In the genomic region with DNA sequence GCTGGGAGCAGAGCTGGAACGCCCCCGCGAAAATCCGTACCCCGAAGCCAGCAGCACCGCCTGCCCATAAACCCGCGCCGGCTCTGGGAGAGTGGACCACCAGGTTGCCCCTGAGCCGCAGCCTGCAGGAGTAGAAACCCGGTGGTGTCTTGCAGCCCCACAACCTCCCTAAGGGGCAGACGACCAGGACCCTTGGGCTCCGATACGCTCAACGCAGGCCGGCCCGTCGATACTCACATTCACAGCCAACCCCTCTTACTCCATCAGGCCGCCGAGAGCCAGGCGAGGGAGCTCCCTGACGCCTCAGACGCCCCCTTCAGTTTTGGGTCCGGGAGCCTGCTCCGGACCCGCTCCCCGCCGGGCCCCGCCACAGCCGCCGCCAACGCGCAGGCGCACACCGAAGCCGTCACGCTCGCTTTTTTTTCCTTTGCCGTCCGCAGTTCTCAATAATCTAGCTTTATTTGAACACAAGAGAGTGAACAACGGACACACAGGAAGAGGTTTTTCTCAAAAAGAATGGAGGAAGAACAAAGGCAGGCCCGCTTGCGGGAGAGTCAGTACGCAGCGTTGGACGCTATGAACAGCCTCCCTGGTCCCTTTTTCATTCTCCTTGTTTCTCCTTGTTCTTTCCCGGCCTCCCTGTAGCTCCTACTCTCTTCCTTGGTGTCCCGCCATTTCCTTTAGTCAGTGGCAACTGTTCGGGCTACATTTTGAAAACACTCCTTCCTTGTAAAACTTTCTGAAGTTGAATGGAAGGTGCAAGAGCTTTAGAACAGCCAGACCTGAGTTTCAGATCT, we compare ENCODE assay signal across 1 cellular context.
TF ChIP-seq lines count a peak whose summit lies in the region.

Gene ZNF106 (minus strand): TSS at position 399 of the 797 bp plus-strand sequence. CDS start 18,852 bp downstream, outside the sequence.

TF ChIP-seq in HepG2, 621 proteins besides CTCF, POLR2A, EP300 and RAD21 (continued from another document and continues in another):
- TF ChIP-seq REST (IDR thresholded peaks at IDR 0.05; ENCODE audit: borderline replicate concordance in 1 of 2, low read depth in 1 of 2, low read length in 2 of 2) (no peak), MATR3 (CRISPR knock-in tag; IDR thresholded peaks at IDR 0.05) (no peak), ZBTB39 (CRISPR knock-in tag; IDR thresholded peaks at IDR 0.05) (peak; percentile 34; the same call in 1 of the 2 replicates), KAT8 (CRISPR knock-in tag; IDR thresholded peaks at IDR 0.05) (peak; percentile 98), NBN (conservative IDR thresholded peaks at IDR 0.05) (no peak), MTF2 (CRISPR knock-in tag; IDR thresholded peaks at IDR 0.05; ENCODE audit: borderline replicate concordance) (no peak), MXD1 (CRISPR knock-in tag; IDR thresholded peaks at IDR 0.05) (peak; percentile 57; the same call in 1 of the 2 replicates), FOXP1 (IDR thresholded peaks at IDR 0.05) (no peak), FOXP1 (CRISPR knock-in tag; IDR thresholded peaks at IDR 0.05) (peak; percentile 21; the same call in 1 of the 2 replicates), RORA (CRISPR knock-in tag; IDR thresholded peaks at IDR 0.05) (no peak), CENPT (CRISPR knock-in tag; IDR thresholded peaks at IDR 0.05; ENCODE audit: low read depth) (no peak), ZNF383 (CRISPR knock-in tag; IDR thresholded peaks at IDR 0.05; ENCODE audit: borderline replicate concordance) (no peak), KDM4B (CRISPR knock-in tag; IDR thresholded peaks at IDR 0.05) (no peak), SIX1 (CRISPR knock-in tag; IDR thresholded peaks at IDR 0.05; ENCODE audit: borderline replicate concordance) (no peak), TCF7 (IDR thresholded peaks at IDR 0.05; ENCODE audit: low read depth) (no peak), ATF1 (CRISPR knock-in tag; IDR thresholded peaks at IDR 0.05) (peak; percentile 88), ZNF589 (CRISPR knock-in tag; conservative IDR thresholded peaks at IDR 0.05) (no peak), HNF4G (IDR thresholded peaks at IDR 0.05; ENCODE audit: borderline replicate concordance, low read depth, low read length) (no peak), HNF4G (CRISPR knock-in tag; IDR thresholded peaks at IDR 0.05; ENCODE audit: borderline replicate concordance, low read depth) (peak; percentile 41; the same call in 1 of the 2 replicates), ZNF251 (CRISPR knock-in tag; IDR thresholded peaks at IDR 0.05) (no peak), DDIT3 (CRISPR knock-in tag; IDR thresholded peaks at IDR 0.05) (no peak), ZNF580 (CRISPR knock-in tag; IDR thresholded peaks at IDR 0.05; ENCODE audit: borderline replicate concordance, low read depth) (peak; percentile 58; the same call in 1 of the 2 replicates), ZNF724P (CRISPR knock-in tag; IDR thresholded peaks at IDR 0.05; ENCODE audit: borderline replicate concordance) (no peak), ARHGAP35 (CRISPR knock-in tag; IDR thresholded peaks at IDR 0.05; ENCODE audit: borderline replicate concordance) (no peak), ELF1 (CRISPR knock-in tag; IDR thresholded peaks at IDR 0.05) (peak; percentile 94), TRIM24 (CRISPR knock-in tag; IDR thresholded peaks at IDR 0.05) (no peak), ZNF7 (CRISPR knock-in tag; IDR thresholded peaks at IDR 0.05) (no peak), NFATC3 (CRISPR knock-in tag; IDR thresholded peaks at IDR 0.05) (no peak; the same call in 1 of the 2 replicates), ZBTB42 (CRISPR knock-in tag; IDR thresholded peaks at IDR 0.05) (no peak), ZBTB49 (CRISPR knock-in tag; IDR thresholded peaks at IDR 0.05; ENCODE audit: borderline replicate concordance) (no peak), THAP11 (CRISPR knock-in tag; IDR thresholded peaks at IDR 0.05) (peak; percentile 89), CREB1 (IDR thresholded peaks at IDR 0.05) (peak; percentile 81), CREB1 (CRISPR knock-in tag; IDR thresholded peaks at IDR 0.05) (peak; percentile 91), ZBTB1 (CRISPR knock-in tag; IDR thresholded peaks at IDR 0.05; ENCODE audit: borderline replicate concordance) (no peak), TBX2 (CRISPR knock-in tag; IDR thresholded peaks at IDR 0.05; ENCODE audit: borderline replicate concordance) (peak; percentile 85; the same call in 1 of the 2 replicates), ZNF713 (CRISPR knock-in tag; IDR thresholded peaks at IDR 0.05) (0 out of 2 replicates have a peak, but pooled peaks have one; percentile 79), ZNF205 (CRISPR knock-in tag; IDR thresholded peaks at IDR 0.05) (peak; percentile 60; the same call in 1 of the 2 replicates), KDM1A (CRISPR knock-in tag; IDR thresholded peaks at IDR 0.05) (no peak), THAP7 (CRISPR knock-in tag; IDR thresholded peaks at IDR 0.05) (0 out of 2 replicates have a peak, but pooled peaks have one; percentile 74), KLF6 (CRISPR knock-in tag; IDR thresholded peaks at IDR 0.05) (peak; percentile 72; the same call in 1 of the 2 replicates)
- TF ChIP-seq, protein P1, sequence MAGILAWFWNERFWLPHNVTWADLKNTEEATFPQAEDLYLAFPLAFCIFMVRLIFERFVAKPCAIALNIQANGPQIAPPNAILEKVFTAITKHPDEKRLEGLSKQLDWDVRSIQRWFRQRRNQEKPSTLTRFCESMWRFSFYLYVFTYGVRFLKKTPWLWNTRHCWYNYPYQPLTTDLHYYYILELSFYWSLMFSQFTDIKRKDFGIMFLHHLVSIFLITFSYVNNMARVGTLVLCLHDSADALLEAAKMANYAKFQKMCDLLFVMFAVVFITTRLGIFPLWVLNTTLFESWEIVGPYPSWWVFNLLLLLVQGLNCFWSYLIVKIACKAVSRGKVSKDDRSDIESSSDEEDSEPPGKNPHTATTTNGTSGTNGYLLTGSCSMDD (CRISPR knock-in tag; IDR thresholded peaks at IDR 0.05) = no peak
- TF ChIP-seq, protein P2, sequence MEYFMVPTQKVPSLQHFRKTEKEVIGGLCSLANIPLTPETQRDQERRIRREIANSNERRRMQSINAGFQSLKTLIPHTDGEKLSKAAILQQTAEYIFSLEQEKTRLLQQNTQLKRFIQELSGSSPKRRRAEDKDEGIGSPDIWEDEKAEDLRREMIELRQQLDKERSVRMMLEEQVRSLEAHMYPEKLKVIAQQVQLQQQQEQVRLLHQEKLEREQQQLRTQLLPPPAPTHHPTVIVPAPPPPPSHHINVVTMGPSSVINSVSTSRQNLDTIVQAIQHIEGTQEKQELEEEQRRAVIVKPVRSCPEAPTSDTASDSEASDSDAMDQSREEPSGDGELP (IDR thresholded peaks at IDR 0.05; ENCODE audit: borderline replicate concordance, low read depth) = peak; percentile 32; the same call in 1 of the 2 replicates
- TF ChIP-seq, protein P3, sequence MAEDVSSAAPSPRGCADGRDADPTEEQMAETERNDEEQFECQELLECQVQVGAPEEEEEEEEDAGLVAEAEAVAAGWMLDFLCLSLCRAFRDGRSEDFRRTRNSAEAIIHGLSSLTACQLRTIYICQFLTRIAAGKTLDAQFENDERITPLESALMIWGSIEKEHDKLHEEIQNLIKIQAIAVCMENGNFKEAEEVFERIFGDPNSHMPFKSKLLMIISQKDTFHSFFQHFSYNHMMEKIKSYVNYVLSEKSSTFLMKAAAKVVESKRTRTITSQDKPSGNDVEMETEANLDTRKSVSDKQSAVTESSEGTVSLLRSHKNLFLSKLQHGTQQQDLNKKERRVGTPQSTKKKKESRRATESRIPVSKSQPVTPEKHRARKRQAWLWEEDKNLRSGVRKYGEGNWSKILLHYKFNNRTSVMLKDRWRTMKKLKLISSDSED (CRISPR knock-in tag; IDR thresholded peaks at IDR 0.05) = no peak
- TF ChIP-seq, protein P4, sequence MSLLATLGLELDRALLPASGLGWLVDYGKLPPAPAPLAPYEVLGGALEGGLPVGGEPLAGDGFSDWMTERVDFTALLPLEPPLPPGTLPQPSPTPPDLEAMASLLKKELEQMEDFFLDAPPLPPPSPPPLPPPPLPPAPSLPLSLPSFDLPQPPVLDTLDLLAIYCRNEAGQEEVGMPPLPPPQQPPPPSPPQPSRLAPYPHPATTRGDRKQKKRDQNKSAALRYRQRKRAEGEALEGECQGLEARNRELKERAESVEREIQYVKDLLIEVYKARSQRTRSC (CRISPR knock-in tag; IDR thresholded peaks at IDR 0.05; ENCODE audit: low read depth) = no peak
- TF ChIP-seq, protein P5, sequence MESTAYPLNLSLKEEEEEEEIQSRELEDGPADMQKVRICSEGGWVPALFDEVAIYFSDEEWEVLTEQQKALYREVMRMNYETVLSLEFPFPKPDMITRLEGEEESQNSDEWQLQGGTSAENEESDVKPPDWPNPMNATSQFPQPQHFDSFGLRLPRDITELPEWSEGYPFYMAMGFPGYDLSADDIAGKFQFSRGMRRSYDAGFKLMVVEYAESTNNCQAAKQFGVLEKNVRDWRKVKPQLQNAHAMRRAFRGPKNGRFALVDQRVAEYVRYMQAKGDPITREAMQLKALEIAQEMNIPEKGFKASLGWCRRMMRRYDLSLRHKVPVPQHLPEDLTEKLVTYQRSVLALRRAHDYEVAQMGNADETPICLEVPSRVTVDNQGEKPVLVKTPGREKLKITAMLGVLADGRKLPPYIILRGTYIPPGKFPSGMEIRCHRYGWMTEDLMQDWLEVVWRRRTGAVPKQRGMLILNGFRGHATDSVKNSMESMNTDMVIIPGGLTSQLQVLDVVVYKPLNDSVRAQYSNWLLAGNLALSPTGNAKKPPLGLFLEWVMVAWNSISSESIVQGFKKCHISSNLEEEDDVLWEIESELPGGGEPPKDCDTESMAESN (CRISPR knock-in tag; conservative IDR thresholded peaks at IDR 0.05) = peak; percentile 48; the same call in 1 of the 2 replicates
